Comparison of ENCODE assay signal across 9 cellular contexts in genomic region chr3:31077021-31077601, GRCh38.
A peak's percentile ranks its signal among the peaks of the same experiment; 100 is the strongest.
DNase-seq lines count a peak whose midpoint lies in the region; FAIRE-seq and TF ChIP-seq lines count a peak whose summit lies in the region.
"Had no signal": no experiment of that assay in that cellular context is flagged by ENCODE, and none has a peak within 500 bp of the region (broad histone marks: within the 10 kb centered on the region; RNA-seq: fewer than 3 reads in every experiment).

No MANE protein-coding gene starts in this region.

- H4K8ac ChIP-seq in trophoblast cell (ENCODE audit: low read depth, low read length), result no peak overlapping the region

- H3K4me1 ChIP-seq in HUES48 (ENCODE audit: control insufficient read depth, insufficient read depth, low read length) (no peaks in the 10 kb centered on the region), trophoblast cell (ENCODE audit: control insufficient read depth in 1 of 2, insufficient read depth in 2 of 2, low read length in 2 of 2) (peaks cover 0 to 5% of the 10 kb centered on the region in 2 experiments), kidney (ENCODE audit: control insufficient read depth in 1 of 2, insufficient read depth in 1 of 2, low read depth in 1 of 2, low read length in 2 of 2) (no peaks in the 10 kb centered on the region)

- no peak overlapping the region for H3K23ac ChIP-seq in trophoblast cell (ENCODE audit: low read length)

- peak overlapping the region; percentile 66 for H3K27ac Mint-ChIP-seq in activated naive CD8-positive, alpha-beta T cell
- H3K27ac Mint-ChIP-seq: H9 had no signal

- H2AFZ ChIP-seq in trophoblast cell (ENCODE audit: insufficient read depth, low read length, poor library complexity), result no peak overlapping the region

- intact Hi-C loops in kidney (cut with DNase I), result no loop called here

- H2BK5ac ChIP-seq in trophoblast cell (ENCODE audit: low read depth, low read length, poor library complexity), result no peak overlapping the region

- TF ChIP-seq CTCF in GM10266 (IDR thresholded peaks at IDR 0.05; ENCODE audit: control insufficient read depth, insufficient read depth, low read depth, missing control alignments), result no peak
- no peak for TF ChIP-seq CTCF in kidney (IDR thresholded peaks at IDR 0.05; ENCODE audit: borderline replicate concordance, extremely low read depth, insufficient read depth)

- H2BK12ac ChIP-seq in trophoblast cell (ENCODE audit: low read length), result no peak overlapping the region

- H2AK5ac ChIP-seq in trophoblast cell (ENCODE audit: low read length), result no peak overlapping the region

- H3K4me3 ChIP-seq in HUES48 (ENCODE audit: low read depth, low read length), result no peak overlapping the region
- H3K4me3 ChIP-seq in trophoblast cell (ENCODE audit: low read depth, low read length), result no peak overlapping the region
- no peak overlapping the region for H3K4me3 ChIP-seq in kidney (ENCODE audit: low read length in 2 of 2)

- H3K9me3 ChIP-seq in HUES48 (ENCODE audit: control insufficient read depth, insufficient read depth, low read length), result no peaks in the 10 kb centered on the region; the same call in 1 of the 2 replicates
- peaks cover 2% of the 10 kb centered on the region for H3K9me3 ChIP-seq in trophoblast cell (ENCODE audit: insufficient read depth, low read depth, low read length)
- no peaks in the 10 kb centered on the region for H3K9me3 ChIP-seq in kidney (ENCODE audit: control insufficient read depth in 1 of 2, low read length in 2 of 2)

- no peak overlapping the region for H3K4me3 Mint-ChIP-seq in activated naive CD8-positive, alpha-beta T cell
- H3K4me3 Mint-ChIP-seq: H9 had no signal

- no peak overlapping the region for H3K4me2 ChIP-seq in trophoblast cell (ENCODE audit: low read length)

- H4K12ac ChIP-seq in trophoblast cell (ENCODE audit: low read depth, low read length), result no peak overlapping the region

- H3K4me1 Mint-ChIP-seq in activated naive CD8-positive, alpha-beta T cell (ENCODE audit: low read depth), result peaks cover 18% of the 10 kb centered on the region

- no peak overlapping the region for H3K4ac ChIP-seq in trophoblast cell (ENCODE audit: low read depth, low read length)

- H3K27me3 ChIP-seq in HUES48 (ENCODE audit: control insufficient read depth, insufficient read depth, low read length) (no peaks in the 10 kb centered on the region), trophoblast cell (ENCODE audit: insufficient read depth, low read length) (no peaks in the 10 kb centered on the region)

- peak overlapping the region; percentile 3 for H3K27ac ChIP-seq in HUES48 (ENCODE audit: low read depth, low read length)
- H3K27ac ChIP-seq in trophoblast cell (ENCODE audit: low read depth, low read length), result peak overlapping the region; percentile 59
- H3K27ac ChIP-seq in kidney (ENCODE audit: low read depth in 2 of 2, low read length in 2 of 2), result no peak overlapping the region

- no peaks in the 10 kb centered on the region for H3K36me3 ChIP-seq in HUES48 (ENCODE audit: control insufficient read depth, insufficient read depth, low read length)
- H3K36me3 ChIP-seq in trophoblast cell (ENCODE audit: control insufficient read depth in 1 of 2, insufficient read depth in 2 of 2, low read length in 2 of 2), result peaks cover 0 to 3% of the 10 kb centered on the region in 2 experiments
- H3K36me3 ChIP-seq in kidney (ENCODE audit: control insufficient read depth in 1 of 2, insufficient read depth in 2 of 2, low read length in 2 of 2), result no peaks in the 10 kb centered on the region

- H3K9me3 Mint-ChIP-seq in activated naive CD8-positive, alpha-beta T cell (ENCODE audit: low read depth), result peaks cover 4% of the 10 kb centered on the region

- H3K79me1 ChIP-seq in trophoblast cell (ENCODE audit: low read length), result peaks cover 9% of the 10 kb centered on the region

- peaks cover 2% of the 10 kb centered on the region for H3K36me3 Mint-ChIP-seq in activated naive CD8-positive, alpha-beta T cell

- H2BK120ac ChIP-seq in trophoblast cell (ENCODE audit: insufficient read depth, low read length, poor library complexity), result no peak overlapping the region

- no peak overlapping the region for H4K91ac ChIP-seq in trophoblast cell (ENCODE audit: low read depth, low read length)

- WGBS in trophoblast cell (ENCODE audit: extremely low coverage, insufficient coverage, insufficient read length), result no CpG with 5 or more reads among the region's 3 CpGs

- H3K27me3 Mint-ChIP-seq in activated naive CD8-positive, alpha-beta T cell, result no peaks in the 10 kb centered on the region

- H3K9ac ChIP-seq in HUES48 (ENCODE audit: low read depth, low read length) (no peak overlapping the region), trophoblast cell (ENCODE audit: low read length) (no peak overlapping the region), kidney (ENCODE audit: low read length in 2 of 2) (no peak overlapping the region)

- no peak for FAIRE-seq in kidney (lab: Jason Lieb, UNC)

- H3K79me2 ChIP-seq in trophoblast cell (ENCODE audit: control insufficient read depth, insufficient read depth, low read length, poor library complexity), result no peaks in the 10 kb centered on the region

- H3K18ac ChIP-seq in trophoblast cell (ENCODE audit: low read length), result no peak overlapping the region

- H3K14ac ChIP-seq in trophoblast cell (ENCODE audit: low read length), result no peak overlapping the region

- DNase-seq in GM10266 (ENCODE audit: extremely low spot score) (peak; percentile 9), trophoblast cell (peak; percentile 42 to 79), NCI-H446 treated with DMSO at 0.1 percent for 48 hours (lab: John Stamatoyannopoulos, UW) (no peak), GM19240 (ENCODE audit: insufficient read length, low spot score) (no peak), DMS 273 (lab: John Stamatoyannopoulos, UW; ENCODE audit: unreplicated experiment) (no peak), kidney (no peak)
- DNase-seq: H9 had no signal

Comparison
In these comparisons a context has a peak if more than half of its experiments do, and no peak if none do; other contexts are left out.
1. DNase-seq: peak in GM10266 (single experiment) and trophoblast cell (2 of 2); none in NCI-H446 treated with DMSO at 0.1 percent for 48 hours (single experiment), GM19240 (single experiment), DMS 273 (single experiment) and kidney (single experiment).
2. H3K27ac ChIP-seq: peak in HUES48 (single experiment) and trophoblast cell (single experiment); none in kidney (0 of 2).